In genomic region chr5:143416411-143416810, GRCh38 we compare ENCODE assay signal across 25 cellular contexts.
"Had no signal": no experiment of that assay in that cellular context is flagged by ENCODE, and none has a peak within 500 bp of the region (broad histone marks: within the 10 kb centered on the region; RNA-seq: fewer than 3 reads in every experiment).

No MANE protein-coding gene starts in this region.

- H3K36me3 Mint-ChIP-seq: memory B cell, type B pancreatic cell had no signal

- H3K9me3 Mint-ChIP-seq: activated CD4-positive, alpha-beta T cell treated with anti-CD3 and anti-CD28 coated beads, Interleukin-2, amount 10 ng/mL, durations not matched to agents 24 days and 14 days; activated CD8-positive, alpha-beta T cell treated with anti-CD3 and anti-CD28 coated beads for 36 hours; activated naive CD4-positive, alpha-beta T cell treated with anti-CD3 and anti-CD28 coated beads, Interleukin-2, amount 50 U/mL, for 24 hours; dendritic cell treated with granulocyte-macrophage colony-stimulating factor and Interleukin-4, amounts not matched to agents 40 ng/mL and 50 ng/mL, for 4 days; memory B cell; nephron progenitor cell; T-helper 1 cell treated with Interleukin-12 subunit alpha and Interleukin-12 subunit beta and Interleukin-4 antibody, amounts not matched to agents 30 μg/mL and 1 μg/mL, for 36 hours; type B pancreatic cell had no signal

- H3K27me3 Mint-ChIP-seq: activated CD4-positive, alpha-beta T cell treated with anti-CD3 and anti-CD28 coated beads, Interleukin-2, amount 10 ng/mL, durations not matched to agents 24 days and 14 days; activated CD8-positive, alpha-beta T cell treated with anti-CD3 and anti-CD28 coated beads for 36 hours; activated naive CD4-positive, alpha-beta T cell treated with anti-CD3 and anti-CD28 coated beads, Interleukin-2, amount 50 U/mL, for 24 hours; memory B cell; stimulated activated naive B cell treated with anti-CD40 and anti-IgM and Interleukin-4, amounts not matched to agents 10 μg/mL and 1 μg/mL and 100 μg/mL, for 72 hours had no signal

- H3K9me3 ChIP-seq: body of pancreas, heart left ventricle, pancreas, psoas muscle, right atrium auricular region, testis had no signal

- DNase-seq: activated CD4-positive, alpha-beta T cell treated with anti-CD3 and anti-CD28 coated beads, Interleukin-2, amount 10 ng/mL, durations not matched to agents 24 days and 14 days; activated CD8-positive, alpha-beta T cell treated with anti-CD3 and anti-CD28 coated beads for 36 hours; activated gamma-delta T cell treated with Interleukin-2 at 50 U/mL for 16 hours; activated T-cell treated with anti-CD3 and anti-CD28 coated beads, Interleukin-2, amount 50 U/mL, for 1 hour; anterior cingulate cortex; body of pancreas; effector CD4-positive, alpha-beta T cell; heart left ventricle; islet precursor cell; left cardiac atrium; nephron progenitor cell; pancreas; psoas muscle; stimulated activated CD4-positive, alpha-beta T cell treated with anti-CD3 and anti-CD28 coated beads, Interleukin-12 subunit alpha, Interleukin-12 subunit beta, amount 100 ng/mL, for 4 hours; stimulated activated naive B cell treated with anti-CD40 and anti-IgM and Interleukin-4, amounts not matched to agents 10 μg/mL and 1 μg/mL and 100 μg/mL, for 72 hours; T1000; testis had no signal

- H3K27ac Mint-ChIP-seq: activated CD4-positive, alpha-beta T cell treated with anti-CD3 and anti-CD28 coated beads, Interleukin-2, amount 10 ng/mL, durations not matched to agents 24 days and 14 days; activated CD8-positive, alpha-beta T cell treated with anti-CD3 and anti-CD28 coated beads for 36 hours; activated naive CD4-positive, alpha-beta T cell treated with anti-CD3 and anti-CD28 coated beads, Interleukin-2, amount 50 U/mL, for 24 hours; dendritic cell treated with granulocyte-macrophage colony-stimulating factor and Interleukin-4, amounts not matched to agents 40 ng/mL and 50 ng/mL, for 4 days; memory B cell; nephron progenitor cell; stimulated activated naive B cell treated with anti-CD40 and anti-IgM and Interleukin-4, amounts not matched to agents 10 μg/mL and 1 μg/mL and 100 μg/mL, for 72 hours; T-helper 1 cell treated with Interleukin-12 subunit alpha and Interleukin-12 subunit beta and Interleukin-4 antibody, amounts not matched to agents 30 μg/mL and 1 μg/mL, for 36 hours; type B pancreatic cell had no signal

- H3K27ac ChIP-seq: body of pancreas, cardiac muscle cell, heart left ventricle, pancreas, psoas muscle, right atrium auricular region, testis had no signal

- H3K4me3 Mint-ChIP-seq: activated CD4-positive, alpha-beta T cell treated with anti-CD3 and anti-CD28 coated beads, Interleukin-2, amount 10 ng/mL, durations not matched to agents 24 days and 14 days; activated CD8-positive, alpha-beta T cell treated with anti-CD3 and anti-CD28 coated beads for 36 hours; activated naive CD4-positive, alpha-beta T cell treated with anti-CD3 and anti-CD28 coated beads, Interleukin-2, amount 50 U/mL, for 24 hours; dendritic cell treated with granulocyte-macrophage colony-stimulating factor and Interleukin-4, amounts not matched to agents 40 ng/mL and 50 ng/mL, for 4 days; memory B cell; nephron progenitor cell; stimulated activated naive B cell treated with anti-CD40 and anti-IgM and Interleukin-4, amounts not matched to agents 10 μg/mL and 1 μg/mL and 100 μg/mL, for 72 hours; T-helper 1 cell treated with Interleukin-12 subunit alpha and Interleukin-12 subunit beta and Interleukin-4 antibody, amounts not matched to agents 30 μg/mL and 1 μg/mL, for 36 hours; type B pancreatic cell had no signal

- ATAC-seq: activated CD4-positive, CD25-positive, alpha-beta regulatory T cell treated with anti-CD3 and anti-CD28 coated beads, Interleukin-2, amount 50 U/mL, for 24 hours; activated CD8-positive, alpha-beta T cell treated with anti-CD3 and anti-CD28 coated beads for 36 hours; body of pancreas; heart left ventricle; left cardiac atrium; psoas muscle; stimulated activated naive B cell treated with anti-CD40 and anti-IgM and Interleukin-4, amounts not matched to agents 10 μg/mL and 1 μg/mL and 100 μg/mL, for 72 hours had no signal

- H3K4me3 ChIP-seq: body of pancreas, cardiac muscle cell, heart left ventricle, pancreas, psoas muscle, right atrium auricular region, testis had no signal

- H3K4me1 ChIP-seq: testis had no signal

- H3K27me3 ChIP-seq: body of pancreas, cardiac muscle cell, heart left ventricle, pancreas, right atrium auricular region, testis had no signal

- H3K36me3 ChIP-seq: cardiac muscle cell, heart left ventricle, pancreas, right atrium auricular region had no signal
